7 cellular contexts compared by ENCODE assay signal in the genomic region with DNA sequence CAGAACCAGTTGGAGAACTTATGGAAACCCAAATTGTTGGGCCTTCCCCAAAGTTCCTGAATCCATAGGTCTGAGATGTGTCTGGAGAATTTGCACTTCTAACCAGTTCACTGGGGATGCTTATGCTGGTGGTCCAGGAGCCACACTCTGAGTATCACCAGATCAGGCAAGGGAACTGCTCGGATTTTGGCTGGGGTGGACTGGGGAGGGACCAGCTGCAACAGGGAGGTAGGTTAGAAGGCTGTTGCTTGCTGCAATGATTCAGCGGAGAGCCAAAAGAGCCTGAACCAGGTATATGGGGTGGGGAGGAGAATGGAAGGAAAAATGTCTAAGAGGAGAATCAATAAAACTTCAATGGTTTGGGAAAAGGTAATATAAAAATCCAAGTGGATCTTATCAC. TPM values are rescaled to one million over a fixed set of nuclear protein-coding genes. Genes with fewer than 3 reads are reported as not detected.
"Had no signal": no experiment of that assay in that cellular context is flagged by ENCODE, and none has a peak within 500 bp of the region (broad histone marks: within the 10 kb centered on the region; RNA-seq: fewer than 3 reads in every experiment).

No MANE protein-coding gene starts in this region.

- H3K4me3 Mint-ChIP-seq: IgD-negative memory B cell had no signal

- DNase-seq: IMR-90, KBM-7, KG1 had no signal

- H3K27ac Mint-ChIP-seq: IgD-negative memory B cell had no signal

- H3K4me3 ChIP-seq: K562 had no signal

- H3K27ac ChIP-seq: HL-60 had no signal

- ATAC-seq: K562 had no signal

- H3K4me1 Mint-ChIP-seq: IgD-negative memory B cell had no signal

RNA-seq across cellular contexts. Expression of a gene that starts 45.9 kb away (rescaled TPM):
- total RNA-seq: HT-29 had no signal
- polyA plus RNA-seq: K562 had no signal
